Comparison of ENCODE assay signal across 8 cellular contexts in genomic region chr17:75394332-75394918, GRCh38. TPM values are rescaled to one million over a fixed set of nuclear protein-coding genes. Genes with fewer than 3 reads are reported as not detected.
DNase-seq lines count a peak whose midpoint lies in the region; ATAC-seq and TF ChIP-seq lines count a peak whose summit lies in the region.

No MANE protein-coding gene starts in this region.

- no peak for DNase-seq in activated T-cell treated with anti-CD3 and anti-CD28 coated beads, Interleukin-2, amount 50 U/mL, for 24 hours
- DNase-seq in activated T-cell treated with anti-CD3 and anti-CD28 coated beads, Interleukin-2, amount 50 U/mL, for 1 hour, result no peak
- no peak for DNase-seq in osteocyte (ENCODE audit: extremely low spot score, unreplicated experiment)
- DNase-seq in erythroblast (lab: John Stamatoyannopoulos, UW), result no peak
- DNase-seq in effector CD8-positive, alpha-beta T cell (lab: John Stamatoyannopoulos, UW), result no peak

- no peaks in the 10 kb centered on the region for H3F3A ChIP-seq in OCI-LY1 (ENCODE audit: insufficient read depth, low read length)

- H4K20me1 ChIP-seq in OCI-LY1 (ENCODE audit: insufficient read depth, low read length), result peaks cover 7% of the 10 kb centered on the region; the same call in 1 of the 2 replicates

- peak overlapping the region; percentile 92 for H3K27ac Mint-ChIP-seq in activated T-cell treated with anti-CD3 and anti-CD28 coated beads, Interleukin-2, amount 50 U/mL, for 24 hours
- peak overlapping the region; percentile 86 for H3K27ac Mint-ChIP-seq in osteocyte (ENCODE audit: unreplicated experiment)

- no peaks in the 10 kb centered on the region for H3K27me3 Mint-ChIP-seq in activated T-cell treated with anti-CD3 and anti-CD28 coated beads, Interleukin-2, amount 50 U/mL, for 24 hours
- H3K27me3 Mint-ChIP-seq in osteocyte (ENCODE audit: unreplicated experiment), result no peaks in the 10 kb centered on the region

- H3K4me3 Mint-ChIP-seq in activated T-cell treated with anti-CD3 and anti-CD28 coated beads, Interleukin-2, amount 50 U/mL, for 24 hours, result peak overlapping the region; percentile 87
- peak overlapping the region; percentile 94 for H3K4me3 Mint-ChIP-seq in osteocyte (ENCODE audit: unreplicated experiment)

- H3K9me2 ChIP-seq in OCI-LY1 (ENCODE audit: low read depth, low read length), result no peaks in the 10 kb centered on the region

- ATAC-seq in GM19035 (IDR thresholded peaks at IDR 0.05; ENCODE audit: unreplicated experiment), result no peak

- H3K4me1 ChIP-seq in OCI-LY1 (ENCODE audit: insufficient read depth, low read length, severe bottlenecking) (peaks cover 50% of the 10 kb centered on the region), endocrine pancreas (ENCODE audit: control insufficient read depth, insufficient read depth, low read length) (peaks cover 30% of the 10 kb centered on the region)

- no peak for TF ChIP-seq POLR2A in erythroblast (IDR thresholded peaks at IDR 0.05; ENCODE audit: low read length)

- peaks cover 78% of the 10 kb centered on the region for H3K4me1 Mint-ChIP-seq in activated T-cell treated with anti-CD3 and anti-CD28 coated beads, Interleukin-2, amount 50 U/mL, for 24 hours (ENCODE audit: low read depth)
- H3K4me1 Mint-ChIP-seq in osteocyte (ENCODE audit: unreplicated experiment), result peaks cover 51% of the 10 kb centered on the region

- H3K9me3 ChIP-seq in OCI-LY1 (ENCODE audit: low read length) (no peaks in the 10 kb centered on the region), endocrine pancreas (ENCODE audit: control insufficient read depth, low read length) (no peaks in the 10 kb centered on the region)

- H2AFZ ChIP-seq in OCI-LY1 (ENCODE audit: low read length), result no peak overlapping the region

- H3K9ac ChIP-seq in OCI-LY1 (ENCODE audit: low read length) (peak overlapping the region; percentile 67), endocrine pancreas (ENCODE audit: control insufficient read depth, insufficient read depth, low read length) (peak overlapping the region; percentile 88)

- no peaks in the 10 kb centered on the region for H3K27me3 ChIP-seq in OCI-LY1 (ENCODE audit: insufficient read depth, low read length)
- no peaks in the 10 kb centered on the region for H3K27me3 ChIP-seq in endocrine pancreas (ENCODE audit: control insufficient read depth, insufficient read depth, low read length)

- H3K79me2 ChIP-seq in OCI-LY1 (ENCODE audit: insufficient read depth, low read length), result peaks cover 97% of the 10 kb centered on the region

- H3K27ac ChIP-seq in OCI-LY1 (ENCODE audit: low read depth, low read length, poor library complexity, severe bottlenecking), result peak overlapping the region; percentile 55

- H3K4me3 ChIP-seq in OCI-LY1 (ENCODE audit: low read depth, low read length, poor library complexity, severe bottlenecking), result peak overlapping the region; percentile 69
- peak overlapping the region; percentile 93 for H3K4me3 ChIP-seq in endocrine pancreas (ENCODE audit: control insufficient read depth, insufficient read depth, low read length)

- no peaks in the 10 kb centered on the region for H3K9me3 Mint-ChIP-seq in activated T-cell treated with anti-CD3 and anti-CD28 coated beads, Interleukin-2, amount 50 U/mL, for 24 hours
- H3K9me3 Mint-ChIP-seq in osteocyte (ENCODE audit: unreplicated experiment), result no peaks in the 10 kb centered on the region

- TF ChIP-seq CTCF in OCI-LY1 (IDR thresholded peaks at IDR 0.05; ENCODE audit: low read length) (no peak), osteocyte (IDR thresholded peaks at IDR 0.05) (no peak)

- peaks cover 38% of the 10 kb centered on the region for H3K36me3 ChIP-seq in OCI-LY1 (ENCODE audit: insufficient read depth, low read length)
- no peaks in the 10 kb centered on the region for H3K36me3 ChIP-seq in endocrine pancreas (ENCODE audit: control insufficient read depth, insufficient read depth, low read length)

- H3K4me2 ChIP-seq in OCI-LY1 (ENCODE audit: low read length), result peak overlapping the region; percentile 98

- peaks cover 49% of the 10 kb centered on the region for H3K36me3 Mint-ChIP-seq in activated T-cell treated with anti-CD3 and anti-CD28 coated beads, Interleukin-2, amount 50 U/mL, for 24 hours (ENCODE audit: low read depth)
- H3K36me3 Mint-ChIP-seq in osteocyte (ENCODE audit: unreplicated experiment), result peaks cover 4% of the 10 kb centered on the region

RNA-seq across cellular contexts. Expression of gene GRB2, which starts 11.1 kb away (rescaled TPM):
- total RNA-seq in osteocyte, result 59.1 and 61.8 TPM in 2 replicates
